Comparison of ENCODE assay signal across 8 cellular contexts in the genomic region with DNA sequence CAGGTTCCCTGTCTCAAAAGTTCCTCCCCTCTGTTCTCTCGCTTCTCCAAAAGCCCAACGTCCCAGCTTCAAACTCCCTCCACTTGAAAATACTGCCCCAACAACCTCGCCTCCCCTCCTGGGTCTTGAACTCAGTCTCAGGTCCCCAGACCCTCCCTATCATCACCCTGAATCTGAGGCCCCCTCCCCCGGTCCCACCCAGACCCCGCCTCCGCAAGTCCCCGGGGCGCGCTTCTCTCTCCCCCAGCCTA. TPM values are rescaled to one million over a fixed set of nuclear protein-coding genes. Genes with fewer than 3 reads are reported as not detected.
A peak's percentile ranks its signal among the peaks of the same experiment; 100 is the strongest.
DNase-seq lines count a peak whose midpoint lies in the region; ATAC-seq, FAIRE-seq and TF ChIP-seq lines count a peak whose summit lies in the region.

No MANE protein-coding gene starts in this region.

- peaks cover 5% of the 10 kb centered on the region for H3K4me1 ChIP-seq in GM12878 (ENCODE audit: control insufficient read depth, insufficient read depth, low read length)
- peaks cover 8% of the 10 kb centered on the region for H3K4me1 ChIP-seq in thymus (ENCODE audit: control insufficient read depth, insufficient read depth, low read length)

- DNase-seq in DMS53 treated with DMSO at 0.1 percent for 48 hours (lab: John Stamatoyannopoulos, UW; ENCODE audit: unreplicated experiment) (peak; percentile 77), DMS53 (lab: John Stamatoyannopoulos, UW) (no peak), LNCaP clone FGC (ENCODE audit: low read depth) (no peak), GM12878 (ENCODE audit: low read depth, low spot score) (no peak), left lobe of liver (ENCODE audit: low spot score) (no peak), D341Med (ENCODE audit: low spot score) (no peak)

- no TSS peak for BruUV-seq in GM12878 (replicated peaks; lab: Mats Ljungman, UMichigan)

- intact Hi-C loops in GM12878 (cut with micrococcal nuclease; ENCODE audit: unreplicated experiment) = loop anchor here (1.0 to 2.0 kb wide), 4 partner anchors 19 to 139 kb away; partner anchors contain the start of gene SERTAD1

- SMC1A ChIA-PET in GM12878 (lab: Charles Lee; ENCODE audit: uncharacterized antibody, unreplicated experiment) = interaction anchor here (1.1 to 4.2 kb wide), 10 partner anchors 10 to 139 kb away, joined by 3 to 35 read pairs (median 6); partner anchors contain the start of gene SERTAD1

- FAIRE-seq in GM12878 (lab: Jason Lieb, UNC) = no peak

- H3K27me3 ChIP-seq in GM12878 (replicated peaks in 1 of 2; ENCODE audit: control insufficient read depth in 2 of 2, insufficient read depth in 2 of 2, low read length in 1 of 2) (no peaks in the 10 kb centered on the region), thymus (ENCODE audit: control insufficient read depth, insufficient read depth) (no peaks in the 10 kb centered on the region)

- in situ Hi-C loops in GM12878 (cut with MboI) = no loop called here

- H3K4me3 ChIP-seq in LNCaP clone FGC (ENCODE audit: low read depth, low read length) (peak overlapping the region; percentile 95), GM12878 (peak overlapping the region; percentile 88), thymus (ENCODE audit: low read length) (peak overlapping the region; percentile 75)

- CTCF ChIA-PET in GM12878 (lab: Yijun Ruan, JAX) = interaction anchor here (1.0 to 4.6 kb wide), 8 partner anchors 17 to 304 kb away, joined by 3 to 40 read pairs (median 10); partner anchors contain the start of genes BLVRB and SERTAD1

- H3K4me2 ChIP-seq in GM12878 (ENCODE audit: control insufficient read depth, insufficient read depth) = peak overlapping the region; percentile 31; the same call in 1 of the 2 replicates

- peaks cover 8 to 15% of the 10 kb centered on the region in 2 experiments; a peak in 3 of 4 replicates for H3K36me3 ChIP-seq in GM12878 (ENCODE audit: control insufficient read depth in 2 of 2, insufficient read depth in 2 of 2, low read length in 1 of 2)
- peaks cover 19% of the 10 kb centered on the region for H3K36me3 ChIP-seq in thymus (ENCODE audit: control insufficient read depth, insufficient read depth)

- TF ChIP-seq RAD21 in GM12878 (IDR thresholded peaks at IDR 0.05; ENCODE audit: insufficient read depth, low read depth, low read length) = no peak

- no peaks in the 10 kb centered on the region for H4K20me1 ChIP-seq in GM12878 (ENCODE audit: control insufficient read depth, insufficient read depth)

- TF ChIP-seq CTCF in LNCaP clone FGC (IDR thresholded peaks at IDR 0.05; ENCODE audit: control insufficient read depth, extremely low read depth, insufficient read depth) = no peak
- TF ChIP-seq CTCF in GM12878 (IDR thresholded peaks at IDR 0.05 in 2 of 3, conservative IDR thresholded peaks at IDR 0.05 in 1 of 3; ENCODE audit: control insufficient read depth in 2 of 3, extremely low read depth in 1 of 3, insufficient read depth in 1 of 3, low read depth in 3 of 3, low read length in 3 of 3) = no peak

- RAD21 ChIA-PET in GM12878 (lab: Charles Lee; ENCODE audit: unreplicated experiment) = interaction anchor here (1.1 to 3.3 kb wide), 11 partner anchors 9 to 334 kb away, joined by 3 to 35 read pairs (median 9); partner anchors contain the start of genes AKT2, C19orf47, PLD3 and RAB4B

- H3K79me2 ChIP-seq in GM12878 (ENCODE audit: control insufficient read depth, insufficient read depth, low read length) = peaks cover 28% of the 10 kb centered on the region

- WGBS in GM12878 (ENCODE audit: insufficient coverage, insufficient replicate concordance, low lambda C conversion rate, missing lambda C conversion rate) = 0% methylated on average over 4 of the region's 9 CpGs
- WGBS in thymus = 0% methylated on average over 9 of the region's 9 CpGs

- H3K9me3 ChIP-seq in GM12878 (replicated peaks; ENCODE audit: control insufficient read depth, insufficient read depth, low read length) (no peaks in the 10 kb centered on the region), thymus (ENCODE audit: control insufficient read depth) (no peaks in the 10 kb centered on the region)

- H3K27ac ChIP-seq in GM12878 (ENCODE audit: control insufficient read depth, insufficient read depth) = peak overlapping the region; percentile 94
- peak overlapping the region; percentile 89 for H3K27ac ChIP-seq in thymus (ENCODE audit: low read depth)

- TF ChIP-seq EP300 in GM12878 (IDR thresholded peaks at IDR 0.05; ENCODE audit: borderline replicate concordance in 1 of 2, control insufficient read depth in 1 of 2, low read depth in 2 of 2, low read length in 2 of 2) = no peak

- peak overlapping the region; percentile 96 for H3K9ac ChIP-seq in GM12878 (ENCODE audit: control insufficient read depth, insufficient read depth, low read length)

- no peak for TF ChIP-seq POLR2A in GM12878 (IDR thresholded peaks at IDR 0.05; ENCODE audit: low read depth, low read length)

- POLR2A ChIA-PET in GM12878 (lab: Charles Lee) = interaction anchor here (0.5 to 4.7 kb wide), 17 partner anchors 10 to 499 kb away, joined by 3 to 55 read pairs (median 5); partner anchors contain the start of genes C19orf47, PLD3 and SERTAD1

- ATAC-seq in GM12878 (peak; percentile 11), left lobe of liver (peak; percentile 2), HG02610 (IDR thresholded peaks at IDR 0.05; ENCODE audit: unreplicated experiment) (no peak)

- H2AFZ ChIP-seq in GM12878 (ENCODE audit: control insufficient read depth, low read depth, low read length) = peak overlapping the region; percentile 55

RNA-seq across cellular contexts. Expression of gene SERTAD3, which starts 0.3 kb away (rescaled TPM):
- 6.7 and 7.3 TPM in 2 replicates for total RNA-seq in GM12878 (2013; cell fraction: nucleolus; rRNA removed)
- total RNA-seq in GM12878 (2014; rRNA removed) (14.4 and 16.7 TPM in 2 replicates), GM12878 (2014; rRNA removed; fragmentation: Illumina TruSeq; extraction: Trizol) (12.4 and 13.6 TPM in 2 replicates), GM12878 (2021) (19.3 and 22.4 TPM in 2 replicates), left lobe of liver (11.9 TPM)
- 7.0 TPM for polyA plus RNA-seq in GM12878 (2011; ENCODE audit: low read depth)
- polyA plus RNA-seq in GM12878 (2011; rRNA removed) (10.0 and 12.9 TPM in 2 replicates), GM12878 (2014; fragmentation: Illumina TruSeq; extraction: Trizol) (7.4 and 9.5 TPM in 2 replicates), GM12878 (2014; fragmentation: Nextera tagmentation; extraction: Ambion mirVana) (1 to 10 TPM; 4.2 to 8.4 TPM), GM12878 (2014; rRNA removed) (13.8 and 16.2 TPM in 2 replicates), GM12878 (2016; fragmentation: Nextera tagmentation; extraction: Ambion mirVana) (10 to 100 TPM; 13.9 to 17.4 TPM), thymus (35.2 TPM)
- 12.1 and 13.4 TPM in 2 replicates for polyA plus RNA-seq in GM12878 (2011; cell fraction: cytosol; rRNA removed)
- polyA plus RNA-seq in GM12878 (2011; cell fraction: nucleus; rRNA removed) = 10.8 and 11.0 TPM in 2 replicates
- polyA plus RNA-seq in GM12878 (2012) = 11.3 TPM in 2 replicates
- polyA minus RNA-seq in GM12878 (2011; rRNA and poly(A)+ RNA removed) = 11.6 and 22.9 TPM in 2 replicates
- polyA minus RNA-seq in GM12878 (2011; cell fraction: cytosol; rRNA and poly(A)+ RNA removed) = 12.4 and 13.5 TPM in 2 replicates
- 4.2 and 7.0 TPM in 2 replicates for polyA minus RNA-seq in GM12878 (2011; cell fraction: nucleus; rRNA and poly(A)+ RNA removed)

RNA-seq across cellular contexts. Expression of gene SERTAD1, which starts 18.1 kb away (rescaled TPM):
- total RNA-seq in GM12878 (2013; cell fraction: nucleolus; rRNA removed) = 3.5 and 3.7 TPM in 2 replicates
- total RNA-seq in GM12878 (2014; rRNA removed) (12.2 and 12.9 TPM in 2 replicates), GM12878 (2014; rRNA removed; fragmentation: Illumina TruSeq; extraction: Trizol) (4.0 and 4.5 TPM in 2 replicates), GM12878 (2021) (10.4 and 10.7 TPM in 2 replicates), left lobe of liver (4.7 TPM)
- polyA plus RNA-seq in GM12878 (2011; ENCODE audit: low read depth) = 4.4 TPM
- polyA plus RNA-seq in GM12878 (2011; rRNA removed) (3.8 and 6.5 TPM in 2 replicates), GM12878 (2014; fragmentation: Illumina TruSeq; extraction: Trizol) (0.89 and 2.6 TPM in 2 replicates), GM12878 (2014; fragmentation: Nextera tagmentation; extraction: Ambion mirVana) (1 to 10 TPM in 1 of 2 experiments, under 1 TPM in 1; 0.23 to 1.6 TPM), GM12878 (2014; rRNA removed) (9.5 and 12.9 TPM in 2 replicates), GM12878 (2016; fragmentation: Nextera tagmentation; extraction: Ambion mirVana) (10 to 100 TPM; 12.5 to 14.2 TPM), thymus (15.4 TPM)
- polyA plus RNA-seq in GM12878 (2011; cell fraction: cytosol; rRNA removed) = 9.8 and 14.0 TPM in 2 replicates
- 9.6 and 11.2 TPM in 2 replicates for polyA plus RNA-seq in GM12878 (2011; cell fraction: nucleus; rRNA removed)
- 8.4 and 12.0 TPM in 2 replicates for polyA plus RNA-seq in GM12878 (2012)
- polyA minus RNA-seq in GM12878 (2011; rRNA and poly(A)+ RNA removed) = 1.9 and 4.7 TPM in 2 replicates
- 2.4 TPM in 2 replicates for polyA minus RNA-seq in GM12878 (2011; cell fraction: cytosol; rRNA and poly(A)+ RNA removed)
- 3.4 and 5.7 TPM in 2 replicates for polyA minus RNA-seq in GM12878 (2011; cell fraction: nucleus; rRNA and poly(A)+ RNA removed)

RNA-seq across cellular contexts. Expression of gene BLVRB, which starts 21.7 kb away (rescaled TPM):
- total RNA-seq in GM12878 (2013; cell fraction: nucleolus; rRNA removed) = 4.3 and 4.8 TPM in 2 replicates
- total RNA-seq in GM12878 (2014; rRNA removed) (47.5 and 48.3 TPM in 2 replicates), GM12878 (2014; rRNA removed; fragmentation: Illumina TruSeq; extraction: Trizol) (21.2 and 21.7 TPM in 2 replicates), GM12878 (2021) (30.0 and 31.6 TPM in 2 replicates), left lobe of liver (149 TPM)
- 11.0 TPM for polyA plus RNA-seq in GM12878 (2011; ENCODE audit: low read depth)
- polyA plus RNA-seq in GM12878 (2011; rRNA removed) (10.9 and 23.9 TPM in 2 replicates), GM12878 (2014; fragmentation: Illumina TruSeq; extraction: Trizol) (2.5 and 11.3 TPM in 2 replicates), GM12878 (2014; fragmentation: Nextera tagmentation; extraction: Ambion mirVana) (10 to 100 TPM in 1 of 2 experiments, 1 to 10 TPM in 1; 6.3 to 16.3 TPM), GM12878 (2014; rRNA removed) (53.3 and 58.1 TPM in 2 replicates), GM12878 (2016; fragmentation: Nextera tagmentation; extraction: Ambion mirVana) (10 to 100 TPM; 38.9 to 42.7 TPM), thymus (88.8 TPM)
- polyA plus RNA-seq in GM12878 (2011; cell fraction: cytosol; rRNA removed) = 56.6 and 61.9 TPM in 2 replicates
- 23.4 and 36.2 TPM in 2 replicates for polyA plus RNA-seq in GM12878 (2011; cell fraction: nucleus; rRNA removed)
- 30.3 and 49.5 TPM in 2 replicates for polyA plus RNA-seq in GM12878 (2012)
- polyA minus RNA-seq in GM12878 (2011; rRNA and poly(A)+ RNA removed) = 14.0 and 17.2 TPM in 2 replicates
- polyA minus RNA-seq in GM12878 (2011; cell fraction: cytosol; rRNA and poly(A)+ RNA removed) = 44.1 and 48.3 TPM in 2 replicates
- 5.6 and 10.3 TPM in 2 replicates for polyA minus RNA-seq in GM12878 (2011; cell fraction: nucleus; rRNA and poly(A)+ RNA removed)

RNA-seq across cellular contexts. Expression of gene SPTBN4, which starts 22.9 kb away (rescaled TPM):
- total RNA-seq in GM12878 (2013; cell fraction: nucleolus; rRNA removed) = 0.66 and 0.90 TPM in 2 replicates
- total RNA-seq in GM12878 (2014; rRNA removed) = 0.34 and 0.54 TPM in 2 replicates
- 0.14 and 0.22 TPM in 2 replicates for total RNA-seq in GM12878 (2014; rRNA removed; fragmentation: Illumina TruSeq; extraction: Trizol)
- 0.18 and 0.69 TPM in 2 replicates for total RNA-seq in GM12878 (2021)
- 1.1 TPM for polyA plus RNA-seq in GM12878 (2011; ENCODE audit: low read depth)
- 0.46 and 0.57 TPM in 2 replicates for polyA plus RNA-seq in GM12878 (2011; rRNA removed)
- 0.75 and 0.85 TPM in 2 replicates for polyA plus RNA-seq in GM12878 (2011; cell fraction: cytosol; rRNA removed)
- 0.67 and 1.2 TPM in 2 replicates for polyA plus RNA-seq in GM12878 (2011; cell fraction: nucleus; rRNA removed)
- polyA plus RNA-seq in GM12878 (2012) = 1.7 and 3.1 TPM in 2 replicates
- 0.24 TPM in 1 of 2 replicates, not detected in the other for polyA plus RNA-seq in GM12878 (2014; fragmentation: Illumina TruSeq; extraction: Trizol)
- polyA plus RNA-seq in GM12878 (2014; fragmentation: Nextera tagmentation; extraction: Ambion mirVana) = under 1 TPM in 1 of 2 experiments, not detected in 1; 0.04 TPM
- 0.50 and 0.56 TPM in 2 replicates for polyA plus RNA-seq in GM12878 (2014; rRNA removed)
- polyA plus RNA-seq in GM12878 (2016; fragmentation: Nextera tagmentation; extraction: Ambion mirVana) = 1 to 10 TPM in 1 of 2 experiments, under 1 TPM in 1; 0.64 to 1.1 TPM
- polyA minus RNA-seq in GM12878 (2011; rRNA and poly(A)+ RNA removed) = 0.26 and 0.66 TPM in 2 replicates
- not detected in 2 replicates for polyA minus RNA-seq in GM12878 (2011; cell fraction: cytosol; rRNA and poly(A)+ RNA removed)
- polyA minus RNA-seq in GM12878 (2011; cell fraction: nucleus; rRNA and poly(A)+ RNA removed) = not detected in 2 replicates
- 1.2 TPM for total RNA-seq in left lobe of liver
- polyA plus RNA-seq in thymus = 0.73 TPM

RNA-seq across cellular contexts. Expression of gene PRX, which starts 30.7 kb away (rescaled TPM):
- total RNA-seq in GM12878 (2013; cell fraction: nucleolus; rRNA removed) = 1.8 TPM in 2 replicates
- 0.98 and 1.1 TPM in 2 replicates for total RNA-seq in GM12878 (2014; rRNA removed)
- total RNA-seq in GM12878 (2014; rRNA removed; fragmentation: Illumina TruSeq; extraction: Trizol) = 0.54 and 0.69 TPM in 2 replicates
- 1.2 and 1.3 TPM in 2 replicates for total RNA-seq in GM12878 (2021)
- polyA plus RNA-seq in GM12878 (2011; ENCODE audit: low read depth) = 0.51 TPM
- polyA plus RNA-seq in GM12878 (2011; rRNA removed) = 0.45 and 0.71 TPM in 2 replicates
- polyA plus RNA-seq in GM12878 (2011; cell fraction: cytosol; rRNA removed) = 0.88 and 0.97 TPM in 2 replicates
- polyA plus RNA-seq in GM12878 (2011; cell fraction: nucleus; rRNA removed) = 0.78 and 1.2 TPM in 2 replicates
- polyA plus RNA-seq in GM12878 (2012) = 1.2 and 1.3 TPM in 2 replicates
- 0.27 and 0.50 TPM in 2 replicates for polyA plus RNA-seq in GM12878 (2014; fragmentation: Illumina TruSeq; extraction: Trizol)
- polyA plus RNA-seq in GM12878 (2014; fragmentation: Nextera tagmentation; extraction: Ambion mirVana) = under 1 TPM in 1 of 2 experiments, not detected in 1; 0.02 TPM
- polyA plus RNA-seq in GM12878 (2014; rRNA removed) = 1.1 and 1.4 TPM in 2 replicates
- polyA plus RNA-seq in GM12878 (2016; fragmentation: Nextera tagmentation; extraction: Ambion mirVana) = under 1 TPM; 0.12 to 0.29 TPM
- 0.22 and 1.0 TPM in 2 replicates for polyA minus RNA-seq in GM12878 (2011; rRNA and poly(A)+ RNA removed)
- 0.27 TPM in 1 of 2 replicates, not detected in the other for polyA minus RNA-seq in GM12878 (2011; cell fraction: cytosol; rRNA and poly(A)+ RNA removed)
- polyA minus RNA-seq in GM12878 (2011; cell fraction: nucleus; rRNA and poly(A)+ RNA removed) = 0.24 and 0.38 TPM in 2 replicates
- total RNA-seq in left lobe of liver = 0.70 TPM
- 1.7 TPM for polyA plus RNA-seq in thymus
